Comparison of ENCODE assay signal across 1 cellular context in the genomic region with DNA sequence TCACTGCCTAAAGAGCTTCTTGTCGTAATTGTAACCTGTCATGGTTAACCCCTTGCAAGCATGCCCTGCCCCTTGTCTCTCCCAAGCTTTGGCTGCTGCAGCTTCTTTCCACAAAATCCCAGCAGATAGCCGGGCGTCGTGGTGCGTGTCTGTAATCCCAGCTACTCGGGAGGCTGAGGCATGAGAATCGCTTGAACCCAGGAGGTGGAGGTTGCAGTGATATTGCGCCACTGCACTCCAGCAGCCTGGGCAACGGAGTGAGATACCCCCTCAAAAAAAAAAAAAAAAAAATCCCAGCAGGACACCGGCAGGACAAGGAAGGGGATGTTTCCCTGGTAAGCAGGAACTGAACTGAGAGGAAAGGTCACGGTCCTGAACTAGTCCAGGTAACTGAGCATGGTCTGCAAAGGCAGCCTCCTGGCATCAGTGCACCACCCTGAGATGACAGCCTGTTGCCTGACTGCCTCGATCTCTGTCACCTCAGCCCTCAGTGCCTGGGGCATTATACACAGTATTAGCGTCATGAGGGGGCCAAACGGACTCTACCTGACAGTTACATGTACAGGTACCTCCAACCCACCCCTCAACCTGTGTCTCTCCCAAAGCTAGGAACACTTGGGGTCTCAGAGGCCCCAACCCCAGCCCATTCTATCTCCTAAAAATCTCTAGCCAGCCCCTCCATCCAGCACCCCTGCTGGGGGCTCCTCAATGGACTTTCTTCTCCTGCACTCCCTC.
TF ChIP-seq lines count a peak whose summit lies in the region.

No MANE protein-coding gene starts in this region.

TF ChIP-seq in HepG2, 621 proteins besides CTCF, POLR2A, EP300 and RAD21 (continued from another document and continues in another):
- TF ChIP-seq, protein P1, sequence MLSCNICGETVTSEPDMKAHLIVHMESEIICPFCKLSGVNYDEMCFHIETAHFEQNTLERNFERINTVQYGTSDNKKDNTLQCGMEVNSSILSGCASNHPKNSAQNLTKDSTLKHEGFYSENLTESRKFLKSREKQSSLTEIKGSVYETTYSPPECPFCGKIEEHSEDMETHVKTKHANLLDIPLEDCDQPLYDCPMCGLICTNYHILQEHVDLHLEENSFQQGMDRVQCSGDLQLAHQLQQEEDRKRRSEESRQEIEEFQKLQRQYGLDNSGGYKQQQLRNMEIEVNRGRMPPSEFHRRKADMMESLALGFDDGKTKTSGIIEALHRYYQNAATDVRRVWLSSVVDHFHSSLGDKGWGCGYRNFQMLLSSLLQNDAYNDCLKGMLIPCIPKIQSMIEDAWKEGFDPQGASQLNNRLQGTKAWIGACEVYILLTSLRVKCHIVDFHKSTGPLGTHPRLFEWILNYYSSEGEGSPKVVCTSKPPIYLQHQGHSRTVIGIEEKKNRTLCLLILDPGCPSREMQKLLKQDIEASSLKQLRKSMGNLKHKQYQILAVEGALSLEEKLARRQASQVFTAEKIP (CRISPR knock-in tag; IDR thresholded peaks at IDR 0.05; ENCODE audit: borderline replicate concordance) = 0 out of 2 replicates have a peak, but pooled peaks have one; percentile 43
- TF ChIP-seq ZMYM3 (CRISPR knock-in tag; IDR thresholded peaks at IDR 0.05) = peak; percentile 79
- no peak for TF ChIP-seq KDM5B (CRISPR knock-in tag; IDR thresholded peaks at IDR 0.05; ENCODE audit: borderline replicate concordance)
- TF ChIP-seq, protein P2, sequence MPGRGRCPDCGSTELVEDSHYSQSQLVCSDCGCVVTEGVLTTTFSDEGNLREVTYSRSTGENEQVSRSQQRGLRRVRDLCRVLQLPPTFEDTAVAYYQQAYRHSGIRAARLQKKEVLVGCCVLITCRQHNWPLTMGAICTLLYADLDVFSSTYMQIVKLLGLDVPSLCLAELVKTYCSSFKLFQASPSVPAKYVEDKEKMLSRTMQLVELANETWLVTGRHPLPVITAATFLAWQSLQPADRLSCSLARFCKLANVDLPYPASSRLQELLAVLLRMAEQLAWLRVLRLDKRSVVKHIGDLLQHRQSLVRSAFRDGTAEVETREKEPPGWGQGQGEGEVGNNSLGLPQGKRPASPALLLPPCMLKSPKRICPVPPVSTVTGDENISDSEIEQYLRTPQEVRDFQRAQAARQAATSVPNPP (CRISPR knock-in tag; IDR thresholded peaks at IDR 0.05) = no peak
- TF ChIP-seq MED1 (CRISPR knock-in tag; IDR thresholded peaks at IDR 0.05) = 0 out of 2 replicates have a peak, but pooled peaks have one; percentile 5
- TF ChIP-seq ZNF737 (CRISPR knock-in tag; IDR thresholded peaks at IDR 0.05; ENCODE audit: borderline replicate concordance) = no peak
- TF ChIP-seq NCOR1 (IDR thresholded peaks at IDR 0.05; ENCODE audit: borderline replicate concordance, low read length) = no peak
- TF ChIP-seq, protein P3, sequence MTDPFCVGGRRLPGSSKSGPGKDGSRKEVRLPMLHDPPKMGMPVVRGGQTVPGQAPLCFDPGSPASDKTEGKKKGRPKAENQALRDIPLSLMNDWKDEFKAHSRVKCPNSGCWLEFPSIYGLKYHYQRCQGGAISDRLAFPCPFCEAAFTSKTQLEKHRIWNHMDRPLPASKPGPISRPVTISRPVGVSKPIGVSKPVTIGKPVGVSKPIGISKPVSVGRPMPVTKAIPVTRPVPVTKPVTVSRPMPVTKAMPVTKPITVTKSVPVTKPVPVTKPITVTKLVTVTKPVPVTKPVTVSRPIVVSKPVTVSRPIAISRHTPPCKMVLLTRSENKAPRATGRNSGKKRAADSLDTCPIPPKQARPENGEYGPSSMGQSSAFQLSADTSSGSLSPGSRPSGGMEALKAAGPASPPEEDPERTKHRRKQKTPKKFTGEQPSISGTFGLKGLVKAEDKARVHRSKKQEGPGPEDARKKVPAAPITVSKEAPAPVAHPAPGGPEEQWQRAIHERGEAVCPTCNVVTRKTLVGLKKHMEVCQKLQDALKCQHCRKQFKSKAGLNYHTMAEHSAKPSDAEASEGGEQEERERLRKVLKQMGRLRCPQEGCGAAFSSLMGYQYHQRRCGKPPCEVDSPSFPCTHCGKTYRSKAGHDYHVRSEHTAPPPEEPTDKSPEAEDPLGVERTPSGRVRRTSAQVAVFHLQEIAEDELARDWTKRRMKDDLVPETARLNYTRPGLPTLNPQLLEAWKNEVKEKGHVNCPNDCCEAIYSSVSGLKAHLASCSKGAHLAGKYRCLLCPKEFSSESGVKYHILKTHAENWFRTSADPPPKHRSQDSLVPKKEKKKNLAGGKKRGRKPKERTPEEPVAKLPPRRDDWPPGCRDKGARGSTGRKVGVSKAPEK (CRISPR knock-in tag; IDR thresholded peaks at IDR 0.05; ENCODE audit: borderline replicate concordance) = no peak
- no peak for TF ChIP-seq NCOA5 (CRISPR knock-in tag; IDR thresholded peaks at IDR 0.05)
- no peak for TF ChIP-seq NRL (CRISPR knock-in tag; IDR thresholded peaks at IDR 0.05; ENCODE audit: borderline replicate concordance)
- TF ChIP-seq ZNF790 (CRISPR knock-in tag; IDR thresholded peaks at IDR 0.05; ENCODE audit: borderline replicate concordance) = no peak
- TF ChIP-seq CEBPB (IDR thresholded peaks at IDR 0.05; ENCODE audit: borderline replicate concordance, low read depth, low read length) = peak; percentile 16; the same call in 1 of the 2 replicates
- peak; percentile 9; the same call in 1 of the 2 replicates for TF ChIP-seq ZFX (CRISPR knock-in tag; IDR thresholded peaks at IDR 0.05; ENCODE audit: low read depth)
- no peak for TF ChIP-seq ATM (IDR thresholded peaks at IDR 0.05; ENCODE audit: borderline replicate concordance)
- no peak for TF ChIP-seq ZNF335 (CRISPR knock-in tag; IDR thresholded peaks at IDR 0.05)
- TF ChIP-seq CREM (IDR thresholded peaks at IDR 0.05) = no peak
- no peak for TF ChIP-seq CREM (CRISPR knock-in tag; IDR thresholded peaks at IDR 0.05)
- TF ChIP-seq PAWR (CRISPR knock-in tag; IDR thresholded peaks at IDR 0.05; ENCODE audit: borderline replicate concordance) = no peak
- TF ChIP-seq HDAC6 (IDR thresholded peaks at IDR 0.05; ENCODE audit: low read depth, low read length) = no peak
- TF ChIP-seq, protein P4, sequence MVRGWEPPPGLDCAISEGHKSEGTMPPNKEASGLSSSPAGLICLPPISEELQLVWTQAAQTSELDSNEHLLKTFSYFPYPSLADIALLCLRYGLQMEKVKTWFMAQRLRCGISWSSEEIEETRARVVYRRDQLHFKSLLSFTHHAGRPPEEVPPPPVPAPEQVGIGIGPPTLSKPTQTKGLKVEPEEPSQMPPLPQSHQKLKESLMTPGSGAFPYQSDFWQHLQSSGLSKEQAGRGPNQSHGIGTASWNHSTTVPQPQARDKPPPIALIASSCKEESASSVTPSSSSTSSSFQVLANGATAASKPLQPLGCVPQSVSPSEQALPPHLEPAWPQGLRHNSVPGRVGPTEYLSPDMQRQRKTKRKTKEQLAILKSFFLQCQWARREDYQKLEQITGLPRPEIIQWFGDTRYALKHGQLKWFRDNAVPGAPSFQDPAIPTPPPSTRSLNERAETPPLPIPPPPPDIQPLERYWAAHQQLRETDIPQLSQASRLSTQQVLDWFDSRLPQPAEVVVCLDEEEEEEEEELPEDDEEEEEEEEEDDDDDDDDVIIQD (CRISPR knock-in tag; IDR thresholded peaks at IDR 0.05; ENCODE audit: low read depth) = no peak
- no peak for TF ChIP-seq RFX5 (IDR thresholded peaks at IDR 0.05; ENCODE audit: low read depth, low read length)
- TF ChIP-seq ZBTB8A (CRISPR knock-in tag; IDR thresholded peaks at IDR 0.05; ENCODE audit: borderline replicate concordance, low read depth) = no peak
- 0 out of 2 replicates have a peak, but pooled peaks have one; percentile 17 for TF ChIP-seq MEIS2 (CRISPR knock-in tag; IDR thresholded peaks at IDR 0.05)
- TF ChIP-seq ZNF260 (CRISPR knock-in tag; IDR thresholded peaks at IDR 0.05; ENCODE audit: borderline replicate concordance, low read depth) = no peak
- TF ChIP-seq EHMT2 (IDR thresholded peaks at IDR 0.05; ENCODE audit: borderline replicate concordance, low read depth, low read length) = no peak
- TF ChIP-seq ZNF75D (CRISPR knock-in tag; IDR thresholded peaks at IDR 0.05; ENCODE audit: borderline replicate concordance) = no peak
- TF ChIP-seq HMG20A (CRISPR knock-in tag; IDR thresholded peaks at IDR 0.05; ENCODE audit: borderline replicate concordance) = no peak
- no peak for TF ChIP-seq ZFP90 (CRISPR knock-in tag; IDR thresholded peaks at IDR 0.05; ENCODE audit: borderline replicate concordance)
- TF ChIP-seq, protein P5, sequence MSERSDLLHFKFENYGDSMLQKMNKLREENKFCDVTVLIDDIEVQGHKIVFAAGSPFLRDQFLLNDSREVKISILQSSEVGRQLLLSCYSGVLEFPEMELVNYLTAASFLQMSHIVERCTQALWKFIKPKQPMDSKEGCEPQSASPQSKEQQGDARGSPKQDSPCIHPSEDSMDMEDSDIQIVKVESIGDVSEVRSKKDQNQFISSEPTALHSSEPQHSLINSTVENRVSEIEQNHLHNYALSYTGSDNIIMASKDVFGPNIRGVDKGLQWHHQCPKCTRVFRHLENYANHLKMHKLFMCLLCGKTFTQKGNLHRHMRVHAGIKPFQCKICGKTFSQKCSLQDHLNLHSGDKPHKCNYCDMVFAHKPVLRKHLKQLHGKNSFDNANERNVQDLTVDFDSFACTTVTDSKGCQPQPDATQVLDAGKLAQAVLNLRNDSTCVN (CRISPR knock-in tag; IDR thresholded peaks at IDR 0.05; ENCODE audit: borderline replicate concordance) = peak; percentile 20; the same call in 1 of the 2 replicates
- TF ChIP-seq FOSL1 (CRISPR knock-in tag; IDR thresholded peaks at IDR 0.05; ENCODE audit: borderline replicate concordance) = no peak
- TF ChIP-seq MTA3 (CRISPR knock-in tag; IDR thresholded peaks at IDR 0.05) = no peak
- TF ChIP-seq, protein P6, sequence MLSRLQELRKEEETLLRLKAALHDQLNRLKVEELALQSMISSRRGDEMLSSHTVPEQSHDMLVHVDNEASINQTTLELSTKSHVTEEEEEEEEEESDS (CRISPR knock-in tag; IDR thresholded peaks at IDR 0.05; ENCODE audit: borderline replicate concordance) = no peak
- TF ChIP-seq CENPT (CRISPR knock-in tag; IDR thresholded peaks at IDR 0.05; ENCODE audit: low read depth) = no peak
- TF ChIP-seq ATF7-NPFF (CRISPR knock-in tag; IDR thresholded peaks at IDR 0.05; ENCODE audit: low read depth) = 0 out of 2 replicates have a peak, but pooled peaks have one; percentile 36
- 0 out of 2 replicates have a peak, but pooled peaks have one; percentile 41 for TF ChIP-seq MZF1 (CRISPR knock-in tag; IDR thresholded peaks at IDR 0.05; ENCODE audit: borderline replicate concordance)
- TF ChIP-seq, protein P7, sequence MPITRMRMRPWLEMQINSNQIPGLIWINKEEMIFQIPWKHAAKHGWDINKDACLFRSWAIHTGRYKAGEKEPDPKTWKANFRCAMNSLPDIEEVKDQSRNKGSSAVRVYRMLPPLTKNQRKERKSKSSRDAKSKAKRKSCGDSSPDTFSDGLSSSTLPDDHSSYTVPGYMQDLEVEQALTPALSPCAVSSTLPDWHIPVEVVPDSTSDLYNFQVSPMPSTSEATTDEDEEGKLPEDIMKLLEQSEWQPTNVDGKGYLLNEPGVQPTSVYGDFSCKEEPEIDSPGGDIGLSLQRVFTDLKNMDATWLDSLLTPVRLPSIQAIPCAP (CRISPR knock-in tag; IDR thresholded peaks at IDR 0.05; ENCODE audit: low read depth) = peak; percentile 38; the same call in 1 of the 2 replicates
- 0 out of 2 replicates have a peak, but pooled peaks have one; percentile 61 for TF ChIP-seq ZIK1 (CRISPR knock-in tag; IDR thresholded peaks at IDR 0.05; ENCODE audit: borderline replicate concordance, low read depth)
- no peak for TF ChIP-seq SOX6 (IDR thresholded peaks at IDR 0.05)
- TF ChIP-seq SOX6 (CRISPR knock-in tag; IDR thresholded peaks at IDR 0.05) = peak; percentile 23; the same call in 1 of the 2 replicates
- TF ChIP-seq, protein P8, sequence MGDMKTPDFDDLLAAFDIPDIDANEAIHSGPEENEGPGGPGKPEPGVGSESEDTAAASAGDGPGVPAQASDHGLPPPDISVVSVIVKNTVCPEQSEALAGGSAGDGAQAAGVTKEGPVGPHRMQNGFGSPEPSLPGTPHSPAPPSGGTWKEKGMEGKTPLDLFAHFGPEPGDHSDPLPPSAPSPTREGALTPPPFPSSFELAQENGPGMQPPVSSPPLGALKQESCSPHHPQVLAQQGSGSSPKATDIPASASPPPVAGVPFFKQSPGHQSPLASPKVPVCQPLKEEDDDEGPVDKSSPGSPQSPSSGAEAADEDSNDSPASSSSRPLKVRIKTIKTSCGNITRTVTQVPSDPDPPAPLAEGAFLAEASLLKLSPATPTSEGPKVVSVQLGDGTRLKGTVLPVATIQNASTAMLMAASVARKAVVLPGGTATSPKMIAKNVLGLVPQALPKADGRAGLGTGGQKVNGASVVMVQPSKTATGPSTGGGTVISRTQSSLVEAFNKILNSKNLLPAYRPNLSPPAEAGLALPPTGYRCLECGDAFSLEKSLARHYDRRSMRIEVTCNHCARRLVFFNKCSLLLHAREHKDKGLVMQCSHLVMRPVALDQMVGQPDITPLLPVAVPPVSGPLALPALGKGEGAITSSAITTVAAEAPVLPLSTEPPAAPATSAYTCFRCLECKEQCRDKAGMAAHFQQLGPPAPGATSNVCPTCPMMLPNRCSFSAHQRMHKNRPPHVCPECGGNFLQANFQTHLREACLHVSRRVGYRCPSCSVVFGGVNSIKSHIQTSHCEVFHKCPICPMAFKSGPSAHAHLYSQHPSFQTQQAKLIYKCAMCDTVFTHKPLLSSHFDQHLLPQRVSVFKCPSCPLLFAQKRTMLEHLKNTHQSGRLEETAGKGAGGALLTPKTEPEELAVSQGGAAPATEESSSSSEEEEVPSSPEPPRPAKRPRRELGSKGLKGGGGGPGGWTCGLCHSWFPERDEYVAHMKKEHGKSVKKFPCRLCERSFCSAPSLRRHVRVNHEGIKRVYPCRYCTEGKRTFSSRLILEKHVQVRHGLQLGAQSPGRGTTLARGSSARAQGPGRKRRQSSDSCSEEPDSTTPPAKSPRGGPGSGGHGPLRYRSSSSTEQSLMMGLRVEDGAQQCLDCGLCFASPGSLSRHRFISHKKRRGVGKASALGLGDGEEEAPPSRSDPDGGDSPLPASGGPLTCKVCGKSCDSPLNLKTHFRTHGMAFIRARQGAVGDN (CRISPR knock-in tag; IDR thresholded peaks at IDR 0.05) = peak; percentile 47; the same call in 1 of the 2 replicates
- no peak for TF ChIP-seq FOSL2 (CRISPR knock-in tag; IDR thresholded peaks at IDR 0.05)
- no peak for TF ChIP-seq HIVEP1 (CRISPR knock-in tag; IDR thresholded peaks at IDR 0.05)
- no peak for TF ChIP-seq POLR2AphosphoS2 (IDR thresholded peaks at IDR 0.05; ENCODE audit: low read depth, low read length)
- TF ChIP-seq, protein P9, sequence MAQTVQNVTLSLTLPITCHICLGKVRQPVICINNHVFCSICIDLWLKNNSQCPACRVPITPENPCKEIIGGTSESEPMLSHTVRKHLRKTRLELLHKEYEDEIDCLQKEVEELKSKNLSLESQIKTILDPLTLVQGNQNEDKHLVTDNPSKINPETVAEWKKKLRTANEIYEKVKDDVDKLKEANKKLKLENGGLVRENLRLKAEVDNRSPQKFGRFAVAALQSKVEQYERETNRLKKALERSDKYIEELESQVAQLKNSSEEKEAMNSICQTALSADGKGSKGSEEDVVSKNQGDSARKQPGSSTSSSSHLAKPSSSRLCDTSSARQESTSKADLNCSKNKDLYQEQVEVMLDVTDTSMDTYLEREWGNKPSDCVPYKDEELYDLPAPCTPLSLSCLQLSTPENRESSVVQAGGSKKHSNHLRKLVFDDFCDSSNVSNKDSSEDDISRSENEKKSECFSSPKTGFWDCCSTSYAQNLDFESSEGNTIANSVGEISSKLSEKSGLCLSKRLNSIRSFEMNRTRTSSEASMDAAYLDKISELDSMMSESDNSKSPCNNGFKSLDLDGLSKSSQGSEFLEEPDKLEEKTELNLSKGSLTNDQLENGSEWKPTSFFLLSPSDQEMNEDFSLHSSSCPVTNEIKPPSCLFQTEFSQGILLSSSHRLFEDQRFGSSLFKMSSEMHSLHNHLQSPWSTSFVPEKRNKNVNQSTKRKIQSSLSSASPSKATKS (CRISPR knock-in tag; IDR thresholded peaks at IDR 0.05) = no peak
- no peak for TF ChIP-seq ATF7 (IDR thresholded peaks at IDR 0.05)
- TF ChIP-seq ATF7 (CRISPR knock-in tag; IDR thresholded peaks at IDR 0.05) = no peak
- TF ChIP-seq ZNF547 (CRISPR knock-in tag; IDR thresholded peaks at IDR 0.05) = no peak
- TF ChIP-seq ZNF256 (CRISPR knock-in tag; conservative IDR thresholded peaks at IDR 0.05) = no peak
- no peak for TF ChIP-seq ZNF160 (CRISPR knock-in tag; IDR thresholded peaks at IDR 0.05)
- TF ChIP-seq ZNF263 (CRISPR knock-in tag; IDR thresholded peaks at IDR 0.05) = no peak
